In genomic region chr15:82045892-82046667, GRCh38 we compare ENCODE assay signal across 8 cellular contexts. TPM values are rescaled to one million over a fixed set of nuclear protein-coding genes. Genes with fewer than 3 reads are reported as not detected.
DNase-seq lines count a peak whose midpoint lies in the region; ATAC-seq and TF ChIP-seq lines count a peak whose summit lies in the region.

Gene MEX3B, minus strand, starts transcription at chr15:82046018. Its CDS starts 313 bp downstream, at chr15:82045705.

- ATAC-seq in HG02840 (IDR thresholded peaks at IDR 0.05; ENCODE audit: low FRiP score, unreplicated experiment) = peak; percentile 50

- no peaks in the 10 kb centered on the region for H3K9me3 ChIP-seq in adipocyte (ENCODE audit: control insufficient read depth, low read length)
- H3K9me3 ChIP-seq in cardiac muscle cell (ENCODE audit: low read depth) = no peaks in the 10 kb centered on the region
- no peaks in the 10 kb centered on the region for H3K9me3 ChIP-seq in parathyroid adenoma (ENCODE audit: control insufficient read depth, low read length)
- H3K9me3 ChIP-seq in tibial artery = no peaks in the 10 kb centered on the region

- intact Hi-C loops in tibial artery (cut with DNase I; ENCODE audit: low total_unique reads) = loop anchor here (10.0 kb wide), 1 partner anchor 1891 kb away; the partner anchor contains the start of gene FAH

- peak within 1 kb of the TSS; percentile 92 for H3K4me3 ChIP-seq in adipocyte (ENCODE audit: low read length)
- H3K4me3 ChIP-seq in cardiac muscle cell = peak within 1 kb of the TSS; percentile 88
- H3K4me3 ChIP-seq in parathyroid adenoma (ENCODE audit: low read depth, low read length) = peak within 1 kb of the TSS; percentile 64
- peak within 1 kb of the TSS; percentile 79 to 91 for H3K4me3 ChIP-seq in tibial artery

- no peaks in the 10 kb centered on the region for H3K79me2 ChIP-seq in parathyroid adenoma

- H3K9ac ChIP-seq in adipocyte (ENCODE audit: low read length) = peak within 1 kb of the TSS; percentile 82
- no peak within 1 kb of the TSS for H3K9ac ChIP-seq in parathyroid adenoma

- H3K4me1 ChIP-seq in adipocyte (ENCODE audit: control insufficient read depth, insufficient read depth, low read length) = peaks cover 12% of the 10 kb centered on the region
- no peaks in the 10 kb centered on the region for H3K4me1 ChIP-seq in cardiac muscle cell (ENCODE audit: low read depth)
- no peaks in the 10 kb centered on the region for H3K4me1 ChIP-seq in parathyroid adenoma
- H3K4me1 ChIP-seq in tibial artery = peaks cover 0 to 28% (median 19%) of the 10 kb centered on the region in 4 donors

- peak; percentile 98 for DNase-seq in GM10266 (ENCODE audit: extremely low spot score)
- peak; percentile 97 for DNase-seq in NCI-H1417 treated with DMSO at 0.1 percent for 48 hours (lab: John Stamatoyannopoulos, UW)
- peak; percentile 93 for DNase-seq in SW480 (ENCODE audit: low spot score)
- DNase-seq in adipocyte (ENCODE audit: low read depth) = peak; percentile 99
- peak; percentile 98 to 99 for DNase-seq in cardiac muscle cell (ENCODE audit: low read depth in 1 of 2, low spot score in 1 of 2)
- peak; percentile 95 to 97 for DNase-seq in tibial artery

- H3K27ac ChIP-seq in cardiac muscle cell (peak within 1 kb of the TSS; percentile 70), parathyroid adenoma (peak within 1 kb of the TSS; percentile 87), tibial artery (peak within 1 kb of the TSS; percentile 77 to 86)

- H3K27me3 ChIP-seq in adipocyte (replicated peaks; ENCODE audit: control insufficient read depth, insufficient read depth, low read length) = peaks cover 24% of the 10 kb centered on the region
- H3K27me3 ChIP-seq in cardiac muscle cell = peaks cover 58% of the 10 kb centered on the region
- H3K27me3 ChIP-seq in parathyroid adenoma (ENCODE audit: control insufficient read depth, insufficient read depth, low read length) = no peaks in the 10 kb centered on the region
- no peaks in the 10 kb centered on the region for H3K27me3 ChIP-seq in tibial artery

- H2AFZ ChIP-seq in parathyroid adenoma = peak within 1 kb of the TSS; percentile 91

- H3K36me3 ChIP-seq in adipocyte (ENCODE audit: control insufficient read depth, insufficient read depth, low read length, severe bottlenecking) (no peaks in the 10 kb centered on the region), cardiac muscle cell (no peaks in the 10 kb centered on the region), parathyroid adenoma (ENCODE audit: control insufficient read depth, insufficient read depth, low read length) (no peaks in the 10 kb centered on the region), tibial artery (peaks cover 0 to 9% (median 0%) of the 10 kb centered on the region in 3 donors)

- TF ChIP-seq CTCF in GM10266 (IDR thresholded peaks at IDR 0.05; ENCODE audit: control insufficient read depth, insufficient read depth, low read depth, missing control alignments) = no peak
- TF ChIP-seq CTCF in cardiac muscle cell (IDR thresholded peaks at IDR 0.05; ENCODE audit: low read depth, low read length) = no peak
- TF ChIP-seq CTCF in parathyroid adenoma (IDR thresholded peaks at IDR 0.05) = no peak
- no peak for TF ChIP-seq CTCF in tibial artery (IDR thresholded peaks at IDR 0.05)

- H3K4me2 ChIP-seq in parathyroid adenoma (ENCODE audit: low read length) = peak within 1 kb of the TSS; percentile 82

RNA-seq across cellular contexts. Expression of gene MEX3B, which starts in this region (rescaled TPM):
- total RNA-seq in cardiac muscle cell = 12.4 and 12.7 TPM in 2 replicates
- 2.4 and 3.8 TPM in 2 replicates for polyA plus RNA-seq in cardiac muscle cell

Comparison
In these comparisons a context has a peak if more than half of its experiments do, and no peak if none do; other contexts are left out.
1. Peak in every context shown above with its lines: DNase-seq, ATAC-seq, H3K4me3 ChIP-seq and H3K27ac ChIP-seq.